Comparison of ENCODE assay signal across 1 cellular context in the genomic region with DNA sequence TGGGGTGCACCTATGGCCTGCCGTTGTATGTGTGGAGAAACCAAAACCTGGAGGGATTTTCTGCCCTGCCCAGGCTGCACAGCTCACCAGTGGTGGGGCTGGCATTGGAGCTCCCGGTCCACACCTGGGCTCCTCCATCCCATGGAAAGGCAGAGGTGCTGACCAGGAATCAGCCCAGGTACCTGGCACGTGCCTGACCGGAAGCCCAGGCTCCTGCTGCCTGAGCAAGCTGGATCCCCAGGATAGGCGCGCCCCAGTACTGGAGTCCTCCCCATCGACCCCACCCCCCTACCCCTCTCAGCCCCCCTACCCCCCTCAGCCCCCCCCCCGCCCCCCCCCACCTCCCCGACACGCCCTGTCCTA.
TF ChIP-seq lines count a peak whose summit lies in the region.

No MANE protein-coding gene starts in this region.

TF ChIP-seq in IMR-90, 13 proteins besides CTCF, POLR2A, EP300 and RAD21 (continued from another document):
- no peak for TF ChIP-seq SMC3 (IDR thresholded peaks at IDR 0.05; ENCODE audit: low read depth, low read length)
- no peak for TF ChIP-seq NFE2L2 (IDR thresholded peaks at IDR 0.05; ENCODE audit: low read depth, low read length)
- no peak for TF ChIP-seq RCOR1 (IDR thresholded peaks at IDR 0.05; ENCODE audit: insufficient replicate concordance, low read length)
- no peak for TF ChIP-seq BHLHE40 (IDR thresholded peaks at IDR 0.05; ENCODE audit: low read depth, low read length)
- TF ChIP-seq RFX5 (IDR thresholded peaks at IDR 0.05; ENCODE audit: low read depth, low read length) = no peak
- no peak for TF ChIP-seq MAZ (IDR thresholded peaks at IDR 0.05; ENCODE audit: borderline replicate concordance, low read depth, low read length)
- TF ChIP-seq, protein P1, sequence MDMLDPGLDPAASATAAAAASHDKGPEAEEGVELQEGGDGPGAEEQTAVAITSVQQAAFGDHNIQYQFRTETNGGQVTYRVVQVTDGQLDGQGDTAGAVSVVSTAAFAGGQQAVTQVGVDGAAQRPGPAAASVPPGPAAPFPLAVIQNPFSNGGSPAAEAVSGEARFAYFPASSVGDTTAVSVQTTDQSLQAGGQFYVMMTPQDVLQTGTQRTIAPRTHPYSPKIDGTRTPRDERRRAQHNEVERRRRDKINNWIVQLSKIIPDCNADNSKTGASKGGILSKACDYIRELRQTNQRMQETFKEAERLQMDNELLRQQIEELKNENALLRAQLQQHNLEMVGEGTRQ (IDR thresholded peaks at IDR 0.05; ENCODE audit: low read depth, low read length) = no peak
- no peak for TF ChIP-seq MXI1 (IDR thresholded peaks at IDR 0.05; ENCODE audit: borderline replicate concordance, low read depth, low read length)
- TF ChIP-seq CEBPB (IDR thresholded peaks at IDR 0.05; ENCODE audit: low read depth, low read length) = no peak
- no peak for TF ChIP-seq CHD1 (IDR thresholded peaks at IDR 0.05; ENCODE audit: low read depth, low read length)
- no peak for TF ChIP-seq FOS (IDR thresholded peaks at IDR 0.05; ENCODE audit: low read depth, low read length)
